In the genomic region with DNA sequence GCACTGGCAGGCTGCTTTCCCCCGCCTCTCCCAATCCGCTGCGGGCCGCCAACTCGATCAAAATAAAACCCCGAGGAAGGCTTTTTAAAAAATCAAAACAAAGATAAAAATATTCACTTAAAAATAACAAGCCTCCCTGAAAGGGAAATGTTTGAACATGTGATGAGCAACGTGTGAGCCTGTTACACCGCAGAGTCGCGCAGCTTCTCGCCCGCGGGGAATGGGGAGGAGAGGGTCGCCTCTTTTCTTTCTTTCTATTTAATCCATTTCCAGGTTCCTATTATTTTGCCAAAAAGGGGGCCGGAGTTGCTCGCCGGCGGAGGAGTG, we compare ENCODE assay signal across 8 cellular contexts.
DNase-seq lines count a peak whose midpoint lies in the region; ATAC-seq and TF ChIP-seq lines count a peak whose summit lies in the region.

No MANE protein-coding gene starts in this region.

- TF ChIP-seq CTCF in Caco-2 (IDR thresholded peaks at IDR 0.05; ENCODE audit: insufficient read depth in 1 of 2, low read depth in 1 of 2, low read length in 1 of 2, severe bottlenecking in 1 of 2, unreplicated experiment in 1 of 2) (no peak), Peyer's patch (IDR thresholded peaks at IDR 0.05) (no peak), foreskin keratinocyte (conservative IDR thresholded peaks at IDR 0.05) (no peak), progenitor cell of endocrine pancreas (IDR thresholded peaks at IDR 0.05; ENCODE audit: unreplicated experiment) (no peak)

- no peaks in the 10 kb centered on the region for H3K9me3 ChIP-seq in Caco-2
- no peaks in the 10 kb centered on the region for H3K9me3 ChIP-seq in Peyer's patch
- H3K9me3 ChIP-seq in Karpas-422 (ENCODE audit: low read length): 0 out of 2 replicates have a peak, but pooled peaks cover 4% of the 10 kb centered on the region

- ATAC-seq in foreskin keratinocyte: peak; percentile 26

- no peak overlapping the region for H3K9ac ChIP-seq in Karpas-422 (ENCODE audit: low read length)

- peak overlapping the region; percentile 95 for H3K4me3 Mint-ChIP-seq in Caco-2 (ENCODE audit: unreplicated experiment)
- H3K4me3 Mint-ChIP-seq in progenitor cell of endocrine pancreas (ENCODE audit: low read depth): peak overlapping the region; percentile 96

- no peak overlapping the region for H2AFZ ChIP-seq in Karpas-422 (ENCODE audit: low read length)

- H3K4me1 Mint-ChIP-seq in Caco-2 (ENCODE audit: low read depth, unreplicated experiment) (peaks cover 7% of the 10 kb centered on the region), progenitor cell of endocrine pancreas (ENCODE audit: low read depth) (peaks cover 19% of the 10 kb centered on the region)

- H3K27me3 ChIP-seq in Caco-2 (replicated peaks; ENCODE audit: control insufficient read depth, insufficient read depth, low read length): no peaks in the 10 kb centered on the region
- no peaks in the 10 kb centered on the region for H3K27me3 ChIP-seq in Peyer's patch
- peaks cover 38% of the 10 kb centered on the region for H3K27me3 ChIP-seq in foreskin keratinocyte
- no peaks in the 10 kb centered on the region for H3K27me3 ChIP-seq in Karpas-422 (ENCODE audit: low read length)

- H3K36me3 ChIP-seq in Caco-2 (ENCODE audit: control insufficient read depth, insufficient read depth, low read length) (no peaks in the 10 kb centered on the region), Peyer's patch (no peaks in the 10 kb centered on the region), Karpas-422 (ENCODE audit: insufficient read depth, low read length) (no peaks in the 10 kb centered on the region)

- BruUV-seq in Caco-2 (replicated peaks; lab: Mats Ljungman, UMichigan): TSS peak; percentile 59

- peaks cover 7% of the 10 kb centered on the region for H3K36me3 Mint-ChIP-seq in Caco-2 (ENCODE audit: insufficient read depth, unreplicated experiment)
- no peaks in the 10 kb centered on the region for H3K36me3 Mint-ChIP-seq in progenitor cell of endocrine pancreas (ENCODE audit: insufficient read depth)

- CTCF ChIA-PET in Caco-2 (lab: Charles Lee): interaction anchor here (1.8 kb wide), 1 partner anchor 9 kb away, joined by 7 read pairs; no protein-coding TSS in a partner anchor

- H3K9me3 Mint-ChIP-seq in Caco-2 (ENCODE audit: unreplicated experiment) (no peaks in the 10 kb centered on the region), progenitor cell of endocrine pancreas (ENCODE audit: low read depth) (no peaks in the 10 kb centered on the region)

- intact Hi-C loops in Caco-2 (cut with micrococcal nuclease; ENCODE audit: unreplicated experiment): loop anchor here (2.0 to 10.0 kb wide), 3 partner anchors 66 to 230 kb away; no protein-coding TSS in a partner anchor

- H3K27ac ChIP-seq in Peyer's patch (peak overlapping the region in 2 of 4 donors; percentile 35 to 61), foreskin keratinocyte (no peak overlapping the region), Karpas-422 (ENCODE audit: low read length) (no peak overlapping the region)

- H3K9me2 ChIP-seq in Karpas-422 (replicated peaks; ENCODE audit: insufficient read depth, low read length): no peaks in the 10 kb centered on the region

- POLR2A ChIA-PET in Caco-2 (lab: Charles Lee): interaction anchor here (0.6 to 2.2 kb wide), 3 partner anchors 9 to 33 kb away, joined by 3 to 18 read pairs (median 5); no protein-coding TSS in a partner anchor

- H3K27me3 Mint-ChIP-seq in Caco-2 (ENCODE audit: insufficient read depth, unreplicated experiment) (no peaks in the 10 kb centered on the region), progenitor cell of endocrine pancreas (peaks cover 40% of the 10 kb centered on the region)

- peak overlapping the region; percentile 92 for H3K27ac Mint-ChIP-seq in Caco-2 (ENCODE audit: unreplicated experiment)
- H3K27ac Mint-ChIP-seq in progenitor cell of endocrine pancreas: peak overlapping the region; percentile 95

- H3K79me2 ChIP-seq in Karpas-422 (ENCODE audit: low read length): no peaks in the 10 kb centered on the region

- DNase-seq in Caco-2 (no peak), Peyer's patch (no peak), foreskin keratinocyte (peak in 1 of 2 donors; percentile 0), progenitor cell of endocrine pancreas (ENCODE audit: low spot score, unreplicated experiment) (no peak), NCI-H2227 (lab: John Stamatoyannopoulos, UW; ENCODE audit: unreplicated experiment) (no peak), NCI-H1092 (lab: John Stamatoyannopoulos, UW) (no peak), NCI-H748 treated with DMSO at 0.1 percent for 48 hours (lab: John Stamatoyannopoulos, UW) (no peak), Karpas-422 (no peak)

- TF ChIP-seq POLR2A in Peyer's patch (IDR thresholded peaks at IDR 0.05): no peak

- no peak overlapping the region for H3K4me2 ChIP-seq in Karpas-422 (ENCODE audit: low read depth, low read length, poor library complexity, severe bottlenecking)

- H3K4me1 ChIP-seq in Caco-2 (0 out of 2 replicates have a peak, but pooled peaks cover 3% of the 10 kb centered on the region), Peyer's patch (no peaks in the 10 kb centered on the region), foreskin keratinocyte (no peaks in the 10 kb centered on the region), Karpas-422 (ENCODE audit: low read length) (no peaks in the 10 kb centered on the region)

- no peaks in the 10 kb centered on the region for H4K20me1 ChIP-seq in Karpas-422 (ENCODE audit: insufficient read depth, low read depth, low read length)

- peak overlapping the region; percentile 53 for H3K4me3 ChIP-seq in Caco-2 (ENCODE audit: low read depth, low read length)
- peak overlapping the region; percentile 22 to 50 (median 40) for H3K4me3 ChIP-seq in Peyer's patch
- H3K4me3 ChIP-seq in Karpas-422 (ENCODE audit: low read length): no peak overlapping the region
